In genomic region chr6:53539561-53539960, GRCh38 we compare ENCODE assay signal across 1 cellular context.
TF ChIP-seq lines count a peak whose summit lies in the region.

No MANE protein-coding gene starts in this region.

TF ChIP-seq in K562, 482 proteins besides CTCF, POLR2A, EP300 and RAD21 (continued from another document):
- TF ChIP-seq GTF2A2 (tag; IDR thresholded peaks at IDR 0.05) (no peak), GABPB2 (CRISPR knock-in tag; conservative IDR thresholded peaks at IDR 0.05) (no peak), RBM17 (IDR thresholded peaks at IDR 0.05; ENCODE audit: borderline replicate concordance, low read depth, low read length) (no peak), ARNT (IDR thresholded peaks at IDR 0.05) (no peak), NKRF (IDR thresholded peaks at IDR 0.05; ENCODE audit: borderline replicate concordance) (peak; percentile 75), CBX5 (IDR thresholded peaks at IDR 0.05; ENCODE audit: borderline replicate concordance, low read depth) (no peak), CREB3L1 (IDR thresholded peaks at IDR 0.05; ENCODE audit: borderline replicate concordance, low read depth) (peak; percentile 35; the same call in 1 of the 2 replicates), PHB (CRISPR knock-in tag; IDR thresholded peaks at IDR 0.05) (no peak), TEAD4 (IDR thresholded peaks at IDR 0.05; ENCODE audit: low read length) (peak; percentile 60), TEAD4 (CRISPR knock-in tag; IDR thresholded peaks at IDR 0.05; ENCODE audit: borderline replicate concordance) (no peak), FOXM1 (IDR thresholded peaks at IDR 0.05; ENCODE audit: low read depth) (no peak), FOXM1 (CRISPR knock-in tag; IDR thresholded peaks at IDR 0.05; ENCODE audit: low read depth) (no peak), SP1 (CRISPR knock-in tag; IDR thresholded peaks at IDR 0.05) (0 out of 2 replicates have a peak, but pooled peaks have one; percentile 23), THAP7 (CRISPR knock-in tag; IDR thresholded peaks at IDR 0.05) (no peak), KAT2B (IDR thresholded peaks at IDR 0.05; ENCODE audit: low read depth, low read length) (no peak), POLR3G (IDR thresholded peaks at IDR 0.05; ENCODE audit: extremely low read depth, insufficient read length, insufficient replicate concordance) (no peak), KHSRP (IDR thresholded peaks at IDR 0.05) (no peak), KLF6 (CRISPR knock-in tag; IDR thresholded peaks at IDR 0.05; ENCODE audit: borderline replicate concordance) (no peak), DLX4 (CRISPR knock-in tag; IDR thresholded peaks at IDR 0.05) (no peak), TCF3 (CRISPR knock-in tag; IDR thresholded peaks at IDR 0.05) (peak; percentile 63), ZNF175 (CRISPR knock-in tag; IDR thresholded peaks at IDR 0.05; ENCODE audit: low read depth) (no peak), HES1 (IDR thresholded peaks at IDR 0.05; ENCODE audit: low read depth) (0 out of 2 replicates have a peak, but pooled peaks have one; percentile 43), HDAC3 (IDR thresholded peaks at IDR 0.05; ENCODE audit: borderline replicate concordance, partially characterized antibody) (no peak), L3MBTL2 (IDR thresholded peaks at IDR 0.05) (peak; percentile 56), SIN3A (IDR thresholded peaks at IDR 0.05; ENCODE audit: borderline replicate concordance in 2 of 2, control insufficient read depth in 1 of 2, low read depth in 2 of 2, low read length in 2 of 2) (peak in 1 of 2 experiments; percentile 34; a peak in 1 of 4 replicates)
